ENCODE assay signal across 12 cellular contexts in the genomic region with DNA sequence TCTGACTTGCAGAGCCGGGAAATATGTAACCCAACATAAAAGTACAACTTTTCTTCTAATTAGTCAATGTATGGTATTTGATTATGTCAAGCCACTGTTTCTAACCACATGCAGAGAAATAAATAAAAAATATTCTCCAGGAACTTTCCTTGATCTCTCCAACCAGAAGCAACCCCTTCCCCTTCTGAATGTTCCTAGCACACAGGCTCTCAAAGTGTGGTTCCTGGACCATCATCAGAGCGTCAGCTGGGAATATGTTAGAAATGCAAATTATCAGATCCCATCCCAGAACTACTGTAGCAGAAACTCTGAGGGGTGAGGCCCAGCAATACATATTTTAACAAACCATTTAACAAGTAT. TPM values are rescaled to one million over a fixed set of nuclear protein-coding genes. Genes with fewer than 3 reads are reported as not detected.
A peak's percentile ranks its signal among the peaks of the same experiment; 100 is the strongest.
DNase-seq lines count a peak whose midpoint lies in the region; ATAC-seq and TF ChIP-seq lines count a peak whose summit lies in the region.
"Had no signal": no experiment of that assay in that cellular context is flagged by ENCODE, and none has a peak within 500 bp of the region (broad histone marks: within the 10 kb centered on the region; RNA-seq: fewer than 3 reads in every experiment).

No MANE protein-coding gene starts in this region.

- intact Hi-C loops in CD8-positive, alpha-beta T cell (cut with DNase I, micrococcal nuclease), result loop anchor here (1.0 to 5.0 kb wide), 4 partner anchors 83 to 848 kb away; a partner anchor contains a TSS
- intact Hi-C loops in dendritic cell treated with granulocyte-macrophage colony-stimulating factor and Interleukin-4, amounts not matched to agents 40 ng/mL and 50 ng/mL, for 4 days (cut with micrococcal nuclease), result no loop called here

- H3K27me3 Mint-ChIP-seq in CD8-positive, alpha-beta T cell (ENCODE audit: low read depth), result peaks cover 3% of the 10 kb centered on the region
- no peaks in the 10 kb centered on the region for H3K27me3 Mint-ChIP-seq in dendritic cell treated with granulocyte-macrophage colony-stimulating factor and Interleukin-4, amounts not matched to agents 40 ng/mL and 50 ng/mL, for 4 days
- H3K27me3 Mint-ChIP-seq: activated naive CD4-positive, alpha-beta T cell treated with anti-CD3 and anti-CD28 coated beads, Interleukin-2, amount 10 ng/mL, durations not matched to agents 7 days and 5 days had no signal

- peak; percentile 16 for ATAC-seq in CD8-positive, alpha-beta T cell
- ATAC-seq in GM21367 (IDR thresholded peaks at IDR 0.05; ENCODE audit: unreplicated experiment), result peak; percentile 5
- ATAC-seq in GM19455 (IDR thresholded peaks at IDR 0.05; ENCODE audit: unreplicated experiment), result no peak

- POLR2A ChIA-PET in CD8-positive, alpha-beta T cell (lab: Charles Lee), result no interaction called here

- H3K4me3 ChIP-seq in CD8-positive, alpha-beta T cell (ENCODE audit: low read depth, low read length), result no peak overlapping the region
- H3K4me3 ChIP-seq: gastroesophageal sphincter had no signal

- H3K9me3 ChIP-seq in CD8-positive, alpha-beta T cell (ENCODE audit: low read length), result no peaks in the 10 kb centered on the region
- H3K9me3 ChIP-seq: gastroesophageal sphincter had no signal

- H3K27ac Mint-ChIP-seq in CD8-positive, alpha-beta T cell, result no peak overlapping the region
- peak overlapping the region; percentile 41 for H3K27ac Mint-ChIP-seq in dendritic cell treated with granulocyte-macrophage colony-stimulating factor and Interleukin-4, amounts not matched to agents 40 ng/mL and 50 ng/mL, for 4 days
- H3K27ac Mint-ChIP-seq: activated naive CD4-positive, alpha-beta T cell treated with anti-CD3 and anti-CD28 coated beads, Interleukin-2, amount 10 ng/mL, durations not matched to agents 7 days and 5 days; CD4-positive, alpha-beta T cell; T-helper 1 cell treated with Interleukin-12 subunit alpha and Interleukin-12 subunit beta and Interleukin-4 antibody, amounts not matched to agents 30 μg/mL and 1 μg/mL, for 36 hours had no signal

- H3K9me3 Mint-ChIP-seq in CD8-positive, alpha-beta T cell, result no peaks in the 10 kb centered on the region
- no peaks in the 10 kb centered on the region for H3K9me3 Mint-ChIP-seq in dendritic cell treated with granulocyte-macrophage colony-stimulating factor and Interleukin-4, amounts not matched to agents 40 ng/mL and 50 ng/mL, for 4 days
- H3K9me3 Mint-ChIP-seq: activated naive CD4-positive, alpha-beta T cell treated with anti-CD3 and anti-CD28 coated beads, Interleukin-2, amount 10 ng/mL, durations not matched to agents 7 days and 5 days; CD4-positive, alpha-beta T cell; T-helper 1 cell treated with Interleukin-12 subunit alpha and Interleukin-12 subunit beta and Interleukin-4 antibody, amounts not matched to agents 30 μg/mL and 1 μg/mL, for 36 hours had no signal

- DNase-seq in CD8-positive, alpha-beta T cell, result no peak
- DNase-seq in KG1 (lab: John Stamatoyannopoulos, UW) (peak; percentile 68), NOMO-1 treated with DMSO at 0.1 percent for 48 hours (lab: John Stamatoyannopoulos, UW; ENCODE audit: unreplicated experiment) (no peak), NCI-H524 treated with DMSO at 0.1 percent for 48 hours (lab: John Stamatoyannopoulos, UW) (no peak)
- no peak for DNase-seq in activated T-cell treated with anti-CD3 and anti-CD28 coated beads, Interleukin-2, amount 50 U/mL, for 1 hour

- no peak overlapping the region for H3K4me3 Mint-ChIP-seq in CD8-positive, alpha-beta T cell
- H3K4me3 Mint-ChIP-seq in dendritic cell treated with granulocyte-macrophage colony-stimulating factor and Interleukin-4, amounts not matched to agents 40 ng/mL and 50 ng/mL, for 4 days, result no peak overlapping the region
- H3K4me3 Mint-ChIP-seq: activated naive CD4-positive, alpha-beta T cell treated with anti-CD3 and anti-CD28 coated beads, Interleukin-2, amount 10 ng/mL, durations not matched to agents 7 days and 5 days; CD4-positive, alpha-beta T cell; T-helper 1 cell treated with Interleukin-12 subunit alpha and Interleukin-12 subunit beta and Interleukin-4 antibody, amounts not matched to agents 30 μg/mL and 1 μg/mL, for 36 hours had no signal

- no peaks in the 10 kb centered on the region for H3K4me1 Mint-ChIP-seq in CD8-positive, alpha-beta T cell (ENCODE audit: low read depth)
- no peaks in the 10 kb centered on the region for H3K4me1 Mint-ChIP-seq in dendritic cell treated with granulocyte-macrophage colony-stimulating factor and Interleukin-4, amounts not matched to agents 40 ng/mL and 50 ng/mL, for 4 days (ENCODE audit: low read depth)
- H3K4me1 Mint-ChIP-seq: activated naive CD4-positive, alpha-beta T cell treated with anti-CD3 and anti-CD28 coated beads, Interleukin-2, amount 10 ng/mL, durations not matched to agents 7 days and 5 days had no signal

- H3K27ac ChIP-seq in CD8-positive, alpha-beta T cell (ENCODE audit: low read depth, low read length), result no peak overlapping the region
- H3K27ac ChIP-seq: gastroesophageal sphincter had no signal

- H3K36me3 ChIP-seq in CD8-positive, alpha-beta T cell (ENCODE audit: insufficient read depth, low read length), result no peaks in the 10 kb centered on the region
- H3K36me3 ChIP-seq: gastroesophageal sphincter had no signal

- H3K4me1 ChIP-seq in CD8-positive, alpha-beta T cell (ENCODE audit: insufficient read depth, low read length), result peaks cover 6% of the 10 kb centered on the region
- H3K4me1 ChIP-seq: gastroesophageal sphincter had no signal

- H3K36me3 Mint-ChIP-seq in CD8-positive, alpha-beta T cell, result no peaks in the 10 kb centered on the region
- H3K36me3 Mint-ChIP-seq in dendritic cell treated with granulocyte-macrophage colony-stimulating factor and Interleukin-4, amounts not matched to agents 40 ng/mL and 50 ng/mL, for 4 days (ENCODE audit: low read depth), result no peaks in the 10 kb centered on the region
- H3K36me3 Mint-ChIP-seq: activated naive CD4-positive, alpha-beta T cell treated with anti-CD3 and anti-CD28 coated beads, Interleukin-2, amount 10 ng/mL, durations not matched to agents 7 days and 5 days had no signal

- peak; percentile 8 for TF ChIP-seq CTCF in CD8-positive, alpha-beta T cell (IDR thresholded peaks at IDR 0.05)

- CTCF ChIA-PET in CD8-positive, alpha-beta T cell (lab: Charles Lee), result interaction anchor here (1.0 to 2.4 kb wide), 7 partner anchors 17 to 452 kb away, joined by 3 to 17 read pairs (median 4); no protein-coding TSS in a partner anchor

- no peaks in the 10 kb centered on the region for H3K27me3 ChIP-seq in CD8-positive, alpha-beta T cell (ENCODE audit: insufficient read depth, low read length)
- H3K27me3 ChIP-seq: gastroesophageal sphincter had no signal

RNA-seq across cellular contexts. Expression of a gene that starts 21.0 kb away (rescaled TPM):
- total RNA-seq in CD8-positive, alpha-beta T cell, result 10 to 100 TPM; 18.9 to 24.1 TPM
